In genomic region chr17:64369007-64369893, GRCh38 we compare ENCODE assay signal across 21 cellular contexts. TPM values are rescaled to one million over a fixed set of nuclear protein-coding genes. Genes with fewer than 3 reads are reported as not detected.
DNase-seq lines count a peak whose midpoint lies in the region; ATAC-seq, FAIRE-seq and TF ChIP-seq lines count a peak whose summit lies in the region.
"Had no signal": no experiment of that assay in that cellular context is flagged by ENCODE, and none has a peak within 500 bp of the region (broad histone marks: within the 10 kb centered on the region; RNA-seq: fewer than 3 reads in every experiment).

No MANE protein-coding gene starts in this region.

- peak overlapping the region; percentile 28 to 93 (median 82) for H3K27ac Mint-ChIP-seq in naive thymus-derived CD8-positive, alpha-beta T cell
- H3K27ac Mint-ChIP-seq: B cell had no signal

- H3K36me3 Mint-ChIP-seq in naive thymus-derived CD8-positive, alpha-beta T cell: peaks cover 7 to 75% (median 25%) of the 10 kb centered on the region in 3 donors
- H3K36me3 Mint-ChIP-seq: CD4-positive, CD25-positive, alpha-beta regulatory T cell had no signal

- FAIRE-seq in kidney (lab: Jason Lieb, UNC): no peak

- no peaks in the 10 kb centered on the region for H3K9me3 Mint-ChIP-seq in naive thymus-derived CD8-positive, alpha-beta T cell
- H3K9me3 Mint-ChIP-seq: CD4-positive, CD25-positive, alpha-beta regulatory T cell had no signal

- TF ChIP-seq CTCF in body of pancreas (IDR thresholded peaks at IDR 0.05): no peak
- no peak for TF ChIP-seq CTCF in kidney (IDR thresholded peaks at IDR 0.05; ENCODE audit: borderline replicate concordance, extremely low read depth, insufficient read depth)

- H3K27me3 ChIP-seq in body of pancreas: no peaks in the 10 kb centered on the region
- H3K27me3 ChIP-seq: Peyer's patch had no signal

- H3K4me1 Mint-ChIP-seq in naive thymus-derived CD8-positive, alpha-beta T cell: peaks cover 14 to 35% (median 17%) of the 10 kb centered on the region in 4 donors
- H3K4me1 Mint-ChIP-seq: B cell; CD4-positive, CD25-positive, alpha-beta regulatory T cell had no signal

- no peaks in the 10 kb centered on the region for H3K27me3 Mint-ChIP-seq in naive thymus-derived CD8-positive, alpha-beta T cell
- H3K27me3 Mint-ChIP-seq: B cell had no signal

- POLR2A ChIA-PET in naive thymus-derived CD8-positive, alpha-beta T cell (lab: Charles Lee): interaction anchor here (1.2 to 1.4 kb wide), 3 partner anchors 9 to 23 kb away, joined by 3 to 7 read pairs (median 4); no protein-coding TSS in a partner anchor

- TF ChIP-seq POLR2A in body of pancreas (IDR thresholded peaks at IDR 0.05): no peak

- H3K36me3 ChIP-seq in body of pancreas (replicated peaks in 1 of 2; ENCODE audit: insufficient read depth in 1 of 2, low read depth in 2 of 2): no peaks in the 10 kb centered on the region
- H3K36me3 ChIP-seq in kidney (ENCODE audit: control insufficient read depth in 1 of 2, insufficient read depth in 2 of 2, low read length in 2 of 2): no peaks in the 10 kb centered on the region
- H3K36me3 ChIP-seq: Peyer's patch had no signal

- no peaks in the 10 kb centered on the region for H3K9me3 ChIP-seq in body of pancreas
- H3K9me3 ChIP-seq in kidney (ENCODE audit: control insufficient read depth in 1 of 2, low read length in 2 of 2): no peaks in the 10 kb centered on the region
- H3K9me3 ChIP-seq: Caco-2, Peyer's patch had no signal

- H3K4me3 Mint-ChIP-seq in naive thymus-derived CD8-positive, alpha-beta T cell: peak overlapping the region in 5 of 10 donors; percentile 30 to 76 (median 39)
- H3K4me3 Mint-ChIP-seq: B cell; CD4-positive, CD25-positive, alpha-beta regulatory T cell had no signal

- H3K4me3 ChIP-seq in body of pancreas: no peak overlapping the region
- no peak overlapping the region for H3K4me3 ChIP-seq in kidney (ENCODE audit: low read length in 2 of 2)
- H3K4me3 ChIP-seq: Peyer's patch had no signal

- DNase-seq in cardiac septum (ENCODE audit: low spot score) (peak; percentile 61), Right ventricle myocardium superior (no peak), body of pancreas (no peak), SHP77 treated with DMSO at 0.1 percent for 48 hours (lab: John Stamatoyannopoulos, UW) (no peak), kidney (no peak)
- DNase-seq in naive thymus-derived CD8-positive, alpha-beta T cell: no peak
- no peak for DNase-seq in stimulated activated CD4-positive, alpha-beta T cell treated with anti-CD3 and anti-CD28 coated beads, Interleukin-4, amount 100 ng/mL, for 1 hour
- DNase-seq: Caco-2; CD4-positive, CD25-positive, alpha-beta regulatory T cell; DMS153; GF-D8; KBM-7; NCI-H1105 treated with DMSO at 0.1 percent for 48 hours; NCI-H1694; NCI-H2081 treated with DMSO at 0.1 percent for 48 hours; NCI-H446 treated with DMSO at 0.1 percent for 48 hours; Peyer's patch; SHP77 had no signal

- ATAC-seq in Right ventricle myocardium superior (ENCODE audit: poor library complexity) (no peak), body of pancreas (peak; percentile 15), GM21723 (IDR thresholded peaks at IDR 0.05; ENCODE audit: unreplicated experiment) (no peak)
- ATAC-seq in naive thymus-derived CD8-positive, alpha-beta T cell: peak; percentile 42 to 57

- 47 to 51% methylated on average over 14 to 22 of the region's 22 CpGs for WGBS in body of pancreas, 2 donors

- H3K9ac ChIP-seq in kidney (ENCODE audit: low read length in 2 of 2): no peak overlapping the region

- no peak overlapping the region for H3K27ac ChIP-seq in body of pancreas
- H3K27ac ChIP-seq in kidney (ENCODE audit: low read depth in 2 of 2, low read length in 2 of 2): no peak overlapping the region
- H3K27ac ChIP-seq: Peyer's patch had no signal

- H3K4me1 ChIP-seq in body of pancreas (peaks cover 5% of the 10 kb centered on the region), kidney (ENCODE audit: control insufficient read depth in 1 of 2, insufficient read depth in 1 of 2, low read depth in 1 of 2, low read length in 2 of 2) (no peaks in the 10 kb centered on the region)
- H3K4me1 ChIP-seq: Caco-2, Peyer's patch had no signal

- intact Hi-C loops in cardiac septum (cut with DNase I): no loop called here
- intact Hi-C loops in Right ventricle myocardium superior (cut with DNase I): no loop called here
- intact Hi-C loops in body of pancreas (cut with DNase I): no loop called here
- intact Hi-C loops in kidney (cut with DNase I): no loop called here

RNA-seq across cellular contexts. Expression of gene PECAM1, which starts 21.4 kb away (rescaled TPM):
- total RNA-seq in cardiac septum (117 TPM), Right ventricle myocardium superior (89.9 TPM), body of pancreas (10 to 100 TPM; 12.5 to 45.4 TPM), kidney (321 TPM)
- 100 to 1,000 TPM; 172 to 177 TPM for total RNA-seq in naive thymus-derived CD8-positive, alpha-beta T cell
- polyA plus RNA-seq in naive thymus-derived CD8-positive, alpha-beta T cell: 100 to 1,000 TPM; 168 to 264 (median 187) TPM
- 44.3 TPM for polyA plus RNA-seq in kidney (ENCODE audit: insufficient read depth, low read depth, low replicate concordance)
- total RNA-seq: A172 had no signal

Comparison
In these comparisons a context has a peak if more than half of its experiments do, and no peak if none do; other contexts are left out.
1. ATAC-seq: peak in body of pancreas (single experiment) and naive thymus-derived CD8-positive, alpha-beta T cell (2 of 2); none in Right ventricle myocardium superior (single experiment) and GM21723 (single experiment).